In genomic region chr1:157367870-157368269, GRCh38 we compare ENCODE assay signal across 22 cellular contexts.
A peak's percentile ranks its signal among the peaks of the same experiment; 100 is the strongest.
DNase-seq lines count a peak whose midpoint lies in the region; ATAC-seq, FAIRE-seq and TF ChIP-seq lines count a peak whose summit lies in the region.
"Had no signal": no experiment of that assay in that cellular context is flagged by ENCODE, and none has a peak within 500 bp of the region (broad histone marks: within the 10 kb centered on the region; RNA-seq: fewer than 3 reads in every experiment).

No MANE protein-coding gene starts in this region.

- intact Hi-C loops in K562 (cut with micrococcal nuclease), result loop anchor here (5.0 kb wide), 1 partner anchor 56 kb away; no protein-coding TSS in a partner anchor
- intact Hi-C loops in aorta (cut with DNase I), result no loop called here

- no peak for DNase-seq in K562 (ENCODE audit: extremely low read depth in 1 of 4, low spot score in 3 of 4)
- no peak for DNase-seq in memory B cell (ENCODE audit: low spot score in 2 of 2)
- DNase-seq in MV-4-11 (lab: John Stamatoyannopoulos, UW), result no peak
- no peak for DNase-seq in aorta
- no peak for DNase-seq in HTR-8/SVneo (ENCODE audit: insufficient read length, low spot score)
- DNase-seq: CD4-positive, CD25-positive, alpha-beta regulatory T cell; CD8-positive, alpha-beta T cell; DMS 273 treated with DMSO at 0.1 percent for 48 hours; DMS79; EL; GDM1; GM23248; H7 had no signal

- ATAC-seq in K562, result no peak
- no peak for ATAC-seq in memory B cell (ENCODE audit: low read depth)
- no peak for ATAC-seq in aorta (ENCODE audit: low FRiP score)
- ATAC-seq: CD8-positive, alpha-beta T cell; GM12878; HCT116 had no signal

- no peak overlapping the region for H3K4me3 Mint-ChIP-seq in memory B cell
- H3K4me3 Mint-ChIP-seq: B cell; CD4-positive, CD25-positive, alpha-beta regulatory T cell; CD8-positive, alpha-beta T cell had no signal

- no peaks in the 10 kb centered on the region for H3K36me3 Mint-ChIP-seq in memory B cell
- H3K36me3 Mint-ChIP-seq: CD4-positive, CD25-positive, alpha-beta regulatory T cell; CD8-positive, alpha-beta T cell had no signal

- H3K4me1 ChIP-seq in Loucy (ENCODE audit: insufficient read depth, low read length, poor library complexity, severe bottlenecking), result peaks cover 23% of the 10 kb centered on the region
- peaks cover 16 to 54% of the 10 kb centered on the region in 2 experiments; a peak in 4 of 5 replicates for H3K4me1 ChIP-seq in K562 (replicated peaks in 1 of 2; ENCODE audit: control insufficient read depth in 2 of 2, insufficient read depth in 2 of 2, low read length in 2 of 2)
- H3K4me1 ChIP-seq in aorta (ENCODE audit: control insufficient read depth in 1 of 2, insufficient read depth in 2 of 2, low read length in 2 of 2), result no peaks in the 10 kb centered on the region
- H3K4me1 ChIP-seq: BLaER1 had no signal

- no peaks in the 10 kb centered on the region for H3K9me2 ChIP-seq in Loucy (replicated peaks; ENCODE audit: low read depth, low read length)

- H3K27ac ChIP-seq in K562 (ENCODE audit: extremely low read depth, low read depth, low read length), result peak overlapping the region; percentile 77
- no peak overlapping the region for H3K27ac ChIP-seq in aorta (ENCODE audit: low read depth in 1 of 2, low read length in 2 of 2)
- H3K27ac ChIP-seq: BLaER1, C4-2B, GM23248 had no signal

- TF ChIP-seq RAD21 in K562 (CRISPR knock-in tag; conservative IDR thresholded peaks at IDR 0.05 in 1 of 2, IDR thresholded peaks at IDR 0.05 in 1 of 2), result no peak

- H3K27me3 ChIP-seq in Loucy (ENCODE audit: insufficient read depth, low read length, poor library complexity, severe bottlenecking) (no peaks in the 10 kb centered on the region), K562 (ENCODE audit: control insufficient read depth in 2 of 2, insufficient read depth in 2 of 2, low read length in 2 of 2) (no peaks in the 10 kb centered on the region), aorta (ENCODE audit: control insufficient read depth in 1 of 2, insufficient read depth in 2 of 2, low read length in 1 of 2) (no peaks in the 10 kb centered on the region)
- H3K27me3 ChIP-seq: BLaER1 had no signal

- CTCF ChIA-PET in K562 (lab: Yijun Ruan, JAX; ENCODE audit: low intra/inter-chr PET ratio), result no interaction called here

- H2AFZ ChIP-seq in Loucy (ENCODE audit: low read length), result 0 out of 2 replicates have a peak overlapping the region, but pooled peaks have one; percentile 56
- peak overlapping the region; percentile 92 for H2AFZ ChIP-seq in K562 (ENCODE audit: low read depth, low read length)
- H2AFZ ChIP-seq: GM23248 had no signal

- TF ChIP-seq CTCF in Loucy (conservative IDR thresholded peaks at IDR 0.05; ENCODE audit: low read length), result no peak
- TF ChIP-seq CTCF in K562 (IDR thresholded peaks at IDR 0.05 in 2 of 3, conservative IDR thresholded peaks at IDR 0.05 in 1 of 3; ENCODE audit: insufficient read depth in 2 of 3, low read depth in 1 of 3, low read length in 3 of 3), result no peak

- H3K27me3 Mint-ChIP-seq in memory B cell, result peaks cover 3% of the 10 kb centered on the region
- H3K27me3 Mint-ChIP-seq: B cell had no signal

- no peaks in the 10 kb centered on the region for H3F3A ChIP-seq in Loucy (ENCODE audit: low read depth)

- H3K79me2 ChIP-seq in Loucy (ENCODE audit: insufficient read depth, low read length) (no peaks in the 10 kb centered on the region), K562 (ENCODE audit: control insufficient read depth, insufficient read depth, low read length) (no peaks in the 10 kb centered on the region)

- FAIRE-seq in K562 (lab: Jason Lieb, UNC) (no peak), HTR-8/SVneo (lab: Jason Lieb, UNC) (no peak)
- FAIRE-seq: D721Med, GM12878, GM19239, H1 had no signal

- peak; percentile 64 for TF ChIP-seq EP300 in K562 (IDR thresholded peaks at IDR 0.05; ENCODE audit: low read length)

- no TSS peak for BruUV-seq in K562 (replicated peaks; lab: Mats Ljungman, UMichigan)

- peaks cover 2% of the 10 kb centered on the region for H3K4me1 Mint-ChIP-seq in memory B cell
- H3K4me1 Mint-ChIP-seq: B cell; CD4-positive, CD25-positive, alpha-beta regulatory T cell had no signal

- H4K20me1 ChIP-seq in Loucy (ENCODE audit: insufficient read depth, low read length, poor library complexity, severe bottlenecking), result no peaks in the 10 kb centered on the region
- no peaks in the 10 kb centered on the region for H4K20me1 ChIP-seq in K562 (replicated peaks; ENCODE audit: control insufficient read depth, insufficient read depth, low read length)
- H4K20me1 ChIP-seq: BLaER1 had no signal

- in situ Hi-C loops in K562 (cut with MboI), result loop anchor here (5.0 kb wide), 2 partner anchors 51 to 171 kb away; no protein-coding TSS in a partner anchor

- H3K9me1 ChIP-seq in K562 (ENCODE audit: control insufficient read depth, insufficient read depth, low read length), result no peaks in the 10 kb centered on the region

- peak overlapping the region; percentile 62 for H3K27ac Mint-ChIP-seq in memory B cell
- H3K27ac Mint-ChIP-seq: B cell; CD8-positive, alpha-beta T cell had no signal

- H3K9me3 ChIP-seq in Loucy (ENCODE audit: insufficient read depth, low read depth, low read length), result no peaks in the 10 kb centered on the region
- H3K9me3 ChIP-seq in K562 (replicated peaks; ENCODE audit: control insufficient read depth, insufficient read depth, low read depth, low read length), result no peaks in the 10 kb centered on the region
- H3K9me3 ChIP-seq in aorta (ENCODE audit: control insufficient read depth, low read length), result no peaks in the 10 kb centered on the region
- H3K9me3 ChIP-seq: BLaER1 had no signal

- no peak overlapping the region for H3K4me2 ChIP-seq in Loucy (ENCODE audit: low read depth, low read length, poor library complexity, severe bottlenecking)
- H3K4me2 ChIP-seq in K562 (ENCODE audit: insufficient read depth, low read length), result peak overlapping the region; percentile 71; the same call in 1 of the 2 replicates
- H3K4me2 ChIP-seq: BLaER1 had no signal

- H3K9ac ChIP-seq in Loucy (ENCODE audit: low read depth, low read length, poor library complexity, severe bottlenecking) (no peak overlapping the region), K562 (ENCODE audit: insufficient read depth in 1 of 2, low read depth in 2 of 2, low read length in 2 of 2) (peak overlapping the region in 1 of 2 experiments; percentile 27; a peak in 1 of 4 replicates)
- H3K9ac ChIP-seq: BLaER1, GM23248 had no signal

- H3K36me3 ChIP-seq in Loucy (ENCODE audit: insufficient read depth, low read length), result no peaks in the 10 kb centered on the region
- no peaks in the 10 kb centered on the region for H3K36me3 ChIP-seq in K562 (ENCODE audit: control insufficient read depth, insufficient read depth, low read length)
- H3K36me3 ChIP-seq in aorta (ENCODE audit: control insufficient read depth in 1 of 2, insufficient read depth in 2 of 2, low read length in 1 of 2), result no peaks in the 10 kb centered on the region
- H3K36me3 ChIP-seq: BLaER1 had no signal

- POLR2A ChIA-PET in K562 (lab: Yijun Ruan, JAX), result interaction anchor here (0.8 kb wide), 1 partner anchor 40 kb away, joined by 3 read pairs; no protein-coding TSS in a partner anchor

- H3K9me3 Mint-ChIP-seq in memory B cell, result no peaks in the 10 kb centered on the region
- H3K9me3 Mint-ChIP-seq: CD4-positive, CD25-positive, alpha-beta regulatory T cell; CD8-positive, alpha-beta T cell had no signal

- TF ChIP-seq POLR2A in K562 (conservative IDR thresholded peaks at IDR 0.05), result no peak

- H3K4me3 ChIP-seq in Loucy (ENCODE audit: low read length, poor library complexity, severe bottlenecking) (no peak overlapping the region), K562 (no peak overlapping the region), aorta (ENCODE audit: low read length in 2 of 2) (no peak overlapping the region)
- H3K4me3 ChIP-seq: BLaER1, GM12878, GM23248 had no signal

TF ChIP-seq in K562, 482 proteins besides CTCF, POLR2A, EP300 and RAD21 (continues in another document):
- TF ChIP-seq BRD4 (IDR thresholded peaks at IDR 0.05) (no peak), CBFA2T3 (IDR thresholded peaks at IDR 0.05) (peak; percentile 34; the same call in 1 of the 2 replicates), TAL1 (IDR thresholded peaks at IDR 0.05) (peak; percentile 52), KLF16 (IDR thresholded peaks at IDR 0.05) (no peak), PREB (CRISPR knock-in tag; IDR thresholded peaks at IDR 0.05) (no peak), KDM2B (CRISPR knock-in tag; IDR thresholded peaks at IDR 0.05) (no peak), ILK (tag; IDR thresholded peaks at IDR 0.05; ENCODE audit: borderline replicate concordance, low read depth) (no peak), NCOA1 (IDR thresholded peaks at IDR 0.05; ENCODE audit: low read depth) (no peak), BDP1 (IDR thresholded peaks at IDR 0.05; ENCODE audit: insufficient read depth, insufficient read length) (no peak), MEIS2 (IDR thresholded peaks at IDR 0.05; ENCODE audit: partially characterized antibody) (peak; percentile 88), SRF (CRISPR knock-in tag; IDR thresholded peaks at IDR 0.05) (no peak), ETV6 (IDR thresholded peaks at IDR 0.05; ENCODE audit: borderline replicate concordance in 1 of 2, low read depth in 2 of 2, low read length in 1 of 2) (no peak), ETV6 (CRISPR knock-in tag; IDR thresholded peaks at IDR 0.05; ENCODE audit: borderline replicate concordance) (no peak), RAD51 (IDR thresholded peaks at IDR 0.05; ENCODE audit: borderline replicate concordance, low read depth) (no peak), SMARCA4 (IDR thresholded peaks at IDR 0.05) (no peak), ZNF217 (CRISPR knock-in tag; IDR thresholded peaks at IDR 0.05) (no peak), COPS2 (conservative IDR thresholded peaks at IDR 0.05) (no peak), FOXA1 (IDR thresholded peaks at IDR 0.05; ENCODE audit: borderline replicate concordance) (peak; percentile 62; the same call in 1 of the 2 replicates), KDM1A (IDR thresholded peaks at IDR 0.05) (peak in 1 of 2 experiments; percentile 17; a peak in 1 of 4 replicates)
- TF ChIP-seq, protein P1, sequence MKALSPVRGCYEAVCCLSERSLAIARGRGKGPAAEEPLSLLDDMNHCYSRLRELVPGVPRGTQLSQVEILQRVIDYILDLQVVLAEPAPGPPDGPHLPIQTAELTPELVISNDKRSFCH (CRISPR knock-in tag; IDR thresholded peaks at IDR 0.05), result no peak
- TF ChIP-seq, protein P1 (tag; IDR thresholded peaks at IDR 0.05), result no peak
